In genomic region chr7:149023662-149024061, GRCh38 we compare ENCODE assay signal across 21 cellular contexts. TPM values are rescaled to one million over a fixed set of nuclear protein-coding genes. Genes with fewer than 3 reads are reported as not detected.
A peak's percentile ranks its signal among the peaks of the same experiment; 100 is the strongest.
DNase-seq lines count a peak whose midpoint lies in the region; ATAC-seq and TF ChIP-seq lines count a peak whose summit lies in the region.
"Had no signal": no experiment of that assay in that cellular context is flagged by ENCODE, and none has a peak within 500 bp of the region (broad histone marks: within the 10 kb centered on the region; RNA-seq: fewer than 3 reads in every experiment).

No MANE protein-coding gene starts in this region.

- peak overlapping the region in 7 of 8 donors; percentile 7 to 66 (median 45) for H3K27ac Mint-ChIP-seq in CD8-positive, alpha-beta memory T cell
- peak overlapping the region; percentile 70 for H3K27ac Mint-ChIP-seq in endothelial cell (ENCODE audit: unreplicated experiment)

- H3K4me1 ChIP-seq in CD8-positive, alpha-beta memory T cell (ENCODE audit: insufficient read depth, low read length) = peaks cover 24% of the 10 kb centered on the region
- H3K4me1 ChIP-seq in OCI-LY1 (ENCODE audit: insufficient read depth, low read length, severe bottlenecking) = peaks cover 37% of the 10 kb centered on the region
- H3K4me1 ChIP-seq: HAP-1 had no signal

- H3K4me1 Mint-ChIP-seq in CD8-positive, alpha-beta memory T cell = peaks cover 51 to 63% (median 63%) of the 10 kb centered on the region in 3 donors
- peaks cover 48% of the 10 kb centered on the region for H3K4me1 Mint-ChIP-seq in endothelial cell (ENCODE audit: unreplicated experiment)

- ATAC-seq in GM21526 (IDR thresholded peaks at IDR 0.05; ENCODE audit: low FRiP score, unreplicated experiment) = no peak
- ATAC-seq: right lobe of liver had no signal

- no peaks in the 10 kb centered on the region for H3K9me3 Mint-ChIP-seq in CD8-positive, alpha-beta memory T cell
- H3K9me3 Mint-ChIP-seq in endothelial cell (ENCODE audit: unreplicated experiment) = no peaks in the 10 kb centered on the region

- H3F3A ChIP-seq in OCI-LY1 (ENCODE audit: insufficient read depth, low read length) = no peaks in the 10 kb centered on the region

- POLR2A ChIA-PET in CD8-positive, alpha-beta memory T cell (lab: Charles Lee) = no interaction called here

- peaks cover 55% of the 10 kb centered on the region for H3K79me2 ChIP-seq in OCI-LY1 (ENCODE audit: insufficient read depth, low read length)

- H3K27ac ChIP-seq in 22Rv1 (peak overlapping the region; percentile 27; the same call in 1 of the 2 replicates), OCI-LY1 (ENCODE audit: low read depth, low read length, poor library complexity, severe bottlenecking) (peak overlapping the region; percentile 13)
- no peak overlapping the region for H3K27ac ChIP-seq in CD8-positive, alpha-beta memory T cell (ENCODE audit: low read depth, low read length)
- H3K27ac ChIP-seq: PC-9, right lobe of liver had no signal

- H4K20me1 ChIP-seq in OCI-LY1 (ENCODE audit: insufficient read depth, low read length) = no peaks in the 10 kb centered on the region

- H3K36me3 ChIP-seq in CD8-positive, alpha-beta memory T cell (ENCODE audit: insufficient read depth, low read length) = peaks cover 15% of the 10 kb centered on the region
- H3K36me3 ChIP-seq in OCI-LY1 (ENCODE audit: insufficient read depth, low read length) = peaks cover 53% of the 10 kb centered on the region

- no peak for DNase-seq in CD8-positive, alpha-beta memory T cell
- DNase-seq in endothelial cell (ENCODE audit: low spot score) (no peak), NCI-H526 treated with DMSO at 0.1 percent for 48 hours (lab: John Stamatoyannopoulos, UW) (no peak), mucosa of gallbladder (ENCODE audit: low spot score) (no peak)
- DNase-seq in activated CD8-positive, alpha-beta memory T cell treated with anti-CD3 and anti-CD28 coated beads, Interleukin-2, amount 50 U/mL, for 48 hours = no peak
- DNase-seq: activated CD8-positive, alpha-beta memory T cell treated with anti-CD3 and anti-CD28 coated beads for 24 hours; activated gamma-delta T cell; aorta; cortex of kidney; GF-D8; head of caudate nucleus; MM.1S; NCI-H187 treated with DMSO at 0.1 percent for 48 hours; NCI-H524 treated with DMSO at 0.1 percent for 48 hours; PC-9; stimulated activated CD4-positive, alpha-beta T cell treated with anti-CD3 and anti-CD28 coated beads, Interleukin-1b, Interleukin-23, amount 100 ng/mL, for 48 hours had no signal

- H3K27me3 ChIP-seq in CD8-positive, alpha-beta memory T cell (ENCODE audit: insufficient read depth, low read length, poor library complexity, severe bottlenecking) = no peaks in the 10 kb centered on the region
- no peaks in the 10 kb centered on the region for H3K27me3 ChIP-seq in OCI-LY1 (ENCODE audit: insufficient read depth, low read length)
- H3K27me3 ChIP-seq: right lobe of liver had no signal

- no peak overlapping the region for H3K4me2 ChIP-seq in OCI-LY1 (ENCODE audit: low read length)
- H3K4me2 ChIP-seq: PC-9 had no signal

- H3K9me3 ChIP-seq in CD8-positive, alpha-beta memory T cell (ENCODE audit: low read length) = no peaks in the 10 kb centered on the region
- no peaks in the 10 kb centered on the region for H3K9me3 ChIP-seq in OCI-LY1 (ENCODE audit: low read length)
- H3K9me3 ChIP-seq: HAP-1, right lobe of liver had no signal

- CTCF ChIA-PET in CD8-positive, alpha-beta memory T cell (lab: Charles Lee) = interaction anchor here (3.6 kb wide), 1 partner anchor 42 kb away, joined by 24 read pairs; no protein-coding TSS in a partner anchor

- no peak overlapping the region for H3K4me3 ChIP-seq in CD8-positive, alpha-beta memory T cell (ENCODE audit: low read length)
- no peak overlapping the region for H3K4me3 ChIP-seq in OCI-LY1 (ENCODE audit: low read depth, low read length, poor library complexity, severe bottlenecking)
- H3K4me3 ChIP-seq: HAP-1, PC-9, right lobe of liver had no signal

- H3K27me3 Mint-ChIP-seq in CD8-positive, alpha-beta memory T cell = peaks cover 0 to 3% of the 10 kb centered on the region in 2 donors
- H3K27me3 Mint-ChIP-seq in endothelial cell (ENCODE audit: unreplicated experiment) = peaks cover 7% of the 10 kb centered on the region

- no peak overlapping the region; the same call in 1 of the 2 replicates for H3K9ac ChIP-seq in OCI-LY1 (ENCODE audit: low read length)

- TF ChIP-seq CTCF in 22Rv1 (IDR thresholded peaks at IDR 0.05) (no peak), OCI-LY1 (IDR thresholded peaks at IDR 0.05; ENCODE audit: low read length) (no peak), endothelial cell (IDR thresholded peaks at IDR 0.05; ENCODE audit: unreplicated experiment) (no peak)

- H3K4me3 Mint-ChIP-seq in CD8-positive, alpha-beta memory T cell = peak overlapping the region in 1 of 7 donors; percentile 75
- peak overlapping the region; percentile 58 for H3K4me3 Mint-ChIP-seq in endothelial cell (ENCODE audit: unreplicated experiment)

- no peak overlapping the region for H2AFZ ChIP-seq in OCI-LY1 (ENCODE audit: low read length)
- H2AFZ ChIP-seq: PC-9 had no signal

- H3K36me3 Mint-ChIP-seq in CD8-positive, alpha-beta memory T cell = peaks cover 5 to 41% (median 13%) of the 10 kb centered on the region in 3 donors
- peaks cover 16% of the 10 kb centered on the region for H3K36me3 Mint-ChIP-seq in endothelial cell (ENCODE audit: low read depth, unreplicated experiment)

- H3K9me2 ChIP-seq in OCI-LY1 (ENCODE audit: low read depth, low read length) = no peaks in the 10 kb centered on the region

RNA-seq across cellular contexts. Expression of gene PDIA4, which starts 4.6 kb away (rescaled TPM):
- total RNA-seq in CD8-positive, alpha-beta memory T cell = 10 to 100 TPM; 91.1 to 92.1 TPM
- 113 TPM for polyA plus RNA-seq in CD8-positive, alpha-beta memory T cell
- 266 TPM for total RNA-seq in endothelial cell (ENCODE audit: unreplicated experiment)
- 216 TPM for total RNA-seq in mucosa of gallbladder
